Comparison of ENCODE assay signal across 14 cellular contexts in the genomic region with DNA sequence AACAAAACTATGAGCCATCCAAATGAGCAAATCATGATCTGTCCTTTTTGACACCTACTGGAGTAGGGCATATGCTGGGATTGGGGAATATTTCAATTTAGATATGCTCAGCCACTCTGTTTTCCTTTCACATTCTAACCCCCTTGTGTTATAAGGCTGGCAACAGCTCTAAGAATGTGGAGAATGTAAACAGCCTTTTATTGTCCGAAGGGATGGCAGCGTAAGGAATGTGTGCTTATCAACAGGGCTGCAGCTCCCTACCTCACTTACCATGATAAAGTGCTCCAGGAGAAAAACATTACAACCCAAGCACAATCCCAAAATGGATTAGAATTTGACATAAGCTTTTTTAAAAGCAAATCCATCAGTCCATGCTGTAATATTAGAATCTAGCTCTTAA. TPM values are rescaled to one million over a fixed set of nuclear protein-coding genes. Genes with fewer than 3 reads are reported as not detected.
DNase-seq lines count a peak whose midpoint lies in the region; ATAC-seq, FAIRE-seq and TF ChIP-seq lines count a peak whose summit lies in the region.
"Had no signal": no experiment of that assay in that cellular context is flagged by ENCODE, and none has a peak within 500 bp of the region (broad histone marks: within the 10 kb centered on the region; RNA-seq: fewer than 3 reads in every experiment).

No MANE protein-coding gene starts in this region.

- peaks cover 31% of the 10 kb centered on the region for H3K79me2 ChIP-seq in neural progenitor cell (ENCODE audit: low read depth)

- H3K36me3 Mint-ChIP-seq in neural progenitor cell: no peaks in the 10 kb centered on the region

- peaks cover 6% of the 10 kb centered on the region for H3K9me3 Mint-ChIP-seq in neural progenitor cell

- H3K4me1 Mint-ChIP-seq in neural progenitor cell: peaks cover 18% of the 10 kb centered on the region

- H3K36me3 ChIP-seq in neural progenitor cell: no peaks in the 10 kb centered on the region
- H3K36me3 ChIP-seq: ascending aorta had no signal

- no peaks in the 10 kb centered on the region for H3K9me3 ChIP-seq in neural progenitor cell (ENCODE audit: low read depth)
- H3K9me3 ChIP-seq: ascending aorta had no signal

- H3K27me3 ChIP-seq in neural progenitor cell: peaks cover 50% of the 10 kb centered on the region

- no peaks in the 10 kb centered on the region for H4K20me1 ChIP-seq in neural progenitor cell (ENCODE audit: low read depth)

- H3K27ac Mint-ChIP-seq in neural progenitor cell: no peak overlapping the region

- ATAC-seq in HG03442 (IDR thresholded peaks at IDR 0.05; ENCODE audit: unreplicated experiment): no peak

- H3F3A ChIP-seq in neural progenitor cell (ENCODE audit: low read depth): peaks cover 10% of the 10 kb centered on the region

- TF ChIP-seq CTCF in neural progenitor cell (IDR thresholded peaks at IDR 0.05): no peak

- peak; percentile 36 for FAIRE-seq in H54 (lab: Jason Lieb, UNC)
- FAIRE-seq: GM18507 had no signal

- no peak for TF ChIP-seq POLR2A in H54 (IDR thresholded peaks at IDR 0.05; ENCODE audit: low read depth, low read length)

- H3K4me2 ChIP-seq in neural progenitor cell: peak overlapping the region; percentile 91

- H3K4me1 ChIP-seq in neural progenitor cell: peaks cover 28% of the 10 kb centered on the region

- H3K4me3 ChIP-seq in neural progenitor cell: peak overlapping the region; percentile 54
- H3K4me3 ChIP-seq: ascending aorta, lung had no signal

- H3K27ac ChIP-seq in neural progenitor cell: no peak overlapping the region
- H3K27ac ChIP-seq: ascending aorta, epithelial cell of prostate had no signal

- peaks cover 34% of the 10 kb centered on the region for H3K27me3 Mint-ChIP-seq in neural progenitor cell (ENCODE audit: insufficient read depth, low read depth)

- H3K9ac ChIP-seq in neural progenitor cell: no peak overlapping the region

- peak overlapping the region; percentile 90 for H3K4me3 Mint-ChIP-seq in neural progenitor cell

- no peak overlapping the region for H2AFZ ChIP-seq in neural progenitor cell (replicated peaks)

- DNase-seq in H54 (ENCODE audit: insufficient read length, low spot score): peak; percentile 8
- DNase-seq in NCI-H226: peak; percentile 96
- peak; percentile 17 for DNase-seq in fibroblast of peridontal ligament (ENCODE audit: extremely low read depth)
- DNase-seq in neural progenitor cell (ENCODE audit: low spot score): peak; percentile 87
- no peak for DNase-seq in T-helper 1 cell
- no peak for DNase-seq in HCEC 1CT
- no peak for DNase-seq in NCI-H187 (lab: John Stamatoyannopoulos, UW)
- DNase-seq: activated CD8-positive, alpha-beta memory T cell treated with anti-CD3 and anti-CD28 coated beads, Interleukin-2, amount 50 U/mL, for 4 hours; NCI-H1092 had no signal

RNA-seq across cellular contexts. Expression of gene NXPH2, which starts 2.2 kb away (rescaled TPM):
- 2.7 and 4.3 TPM in 2 replicates for total RNA-seq in neural progenitor cell (ENCODE audit: low replicate concordance)
- total RNA-seq: ascending aorta, lung had no signal

Comparison
In these comparisons a context has a peak if more than half of its experiments do, and no peak if none do; other contexts are left out.
1. DNase-seq: peak in H54 (single experiment), NCI-H226 (single experiment), fibroblast of peridontal ligament (single experiment) and neural progenitor cell (single experiment); none in T-helper 1 cell (0 of 5), HCEC 1CT (single experiment) and NCI-H187 (0 of 2).